ENCODE assay signal across 1 cellular context in the genomic region with DNA sequence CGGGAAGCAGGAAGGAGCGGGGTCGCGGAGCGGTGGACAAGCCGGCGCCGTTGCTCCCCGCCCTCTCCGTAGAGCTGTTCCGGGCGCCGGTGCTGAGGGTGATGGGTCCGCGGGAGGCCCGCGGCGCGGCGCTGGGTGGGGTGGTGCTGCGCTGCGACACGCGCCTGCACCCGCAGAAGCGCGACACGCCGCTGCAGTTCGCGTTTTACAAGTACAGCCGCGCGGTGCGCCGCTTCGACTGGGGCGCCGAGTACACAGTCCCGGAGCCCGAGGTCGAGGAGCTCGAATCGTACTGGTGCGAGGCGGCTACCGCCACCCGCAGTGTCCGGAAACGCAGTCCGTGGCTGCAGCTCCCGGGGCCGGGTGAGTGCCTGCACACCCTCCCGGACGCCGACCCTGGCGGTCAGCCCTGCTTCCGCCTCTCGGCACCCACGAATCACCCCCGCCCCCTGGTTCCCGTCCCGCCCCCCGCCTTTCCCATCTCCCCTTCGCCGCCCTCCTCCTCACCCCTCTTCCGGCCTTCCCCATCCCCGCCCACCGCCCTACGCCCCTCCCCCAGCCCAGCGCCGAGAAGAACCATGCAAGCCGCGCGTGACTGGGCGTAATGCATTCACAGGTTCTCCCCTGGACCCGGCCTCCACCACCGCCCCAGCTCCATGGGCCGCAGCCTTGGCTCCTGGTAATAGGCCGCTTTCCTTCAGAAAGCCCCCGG.
A peak's percentile ranks its signal among the peaks of the same experiment; 100 is the strongest.
TF ChIP-seq lines count a peak whose summit lies in the region.

No MANE protein-coding gene starts in this region.

TF ChIP-seq in GM12878, 131 proteins besides CTCF, POLR2A, EP300 and RAD21 (continued from another document and continues in another):
- TF ChIP-seq RELB (IDR thresholded peaks at IDR 0.05; ENCODE audit: low read depth), result no peak
- TF ChIP-seq E4F1 (IDR thresholded peaks at IDR 0.05; ENCODE audit: borderline replicate concordance, partially characterized antibody), result no peak
- TF ChIP-seq KAT2A (conservative IDR thresholded peaks at IDR 0.05; ENCODE audit: control insufficient read depth, low read depth, low read length), result no peak
- TF ChIP-seq CEBPB (IDR thresholded peaks at IDR 0.05; ENCODE audit: borderline replicate concordance in 1 of 2, low read depth in 2 of 2, low read length in 2 of 2), result no peak
- no peak for TF ChIP-seq ZNF622 (IDR thresholded peaks at IDR 0.05)
- TF ChIP-seq CREM (IDR thresholded peaks at IDR 0.05; ENCODE audit: low read depth), result no peak
- TF ChIP-seq ZNF592 (IDR thresholded peaks at IDR 0.05), result no peak
- TF ChIP-seq ZNF207 (IDR thresholded peaks at IDR 0.05; ENCODE audit: borderline replicate concordance), result no peak
- TF ChIP-seq, protein P1, sequence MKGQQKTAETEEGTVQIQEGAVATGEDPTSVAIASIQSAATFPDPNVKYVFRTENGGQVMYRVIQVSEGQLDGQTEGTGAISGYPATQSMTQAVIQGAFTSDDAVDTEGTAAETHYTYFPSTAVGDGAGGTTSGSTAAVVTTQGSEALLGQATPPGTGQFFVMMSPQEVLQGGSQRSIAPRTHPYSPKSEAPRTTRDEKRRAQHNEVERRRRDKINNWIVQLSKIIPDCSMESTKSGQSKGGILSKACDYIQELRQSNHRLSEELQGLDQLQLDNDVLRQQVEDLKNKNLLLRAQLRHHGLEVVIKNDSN (IDR thresholded peaks at IDR 0.05; ENCODE audit: borderline replicate concordance, extremely low read length, insufficient read depth, low read depth, low read length), result no peak
- TF ChIP-seq DPF2 (IDR thresholded peaks at IDR 0.05), result no peak; the same call in none of the 2 replicates
- TF ChIP-seq MYC (IDR thresholded peaks at IDR 0.05; ENCODE audit: insufficient read depth, insufficient read length, insufficient replicate concordance, low read length, severe bottlenecking), result no peak
- TF ChIP-seq SUZ12 (IDR thresholded peaks at IDR 0.05; ENCODE audit: unreplicated experiment), result no peak
- no peak; the same call in 1 of the 2 replicates for TF ChIP-seq YY1 (IDR thresholded peaks at IDR 0.05; ENCODE audit: low read depth, low read length)
- TF ChIP-seq, protein P2, sequence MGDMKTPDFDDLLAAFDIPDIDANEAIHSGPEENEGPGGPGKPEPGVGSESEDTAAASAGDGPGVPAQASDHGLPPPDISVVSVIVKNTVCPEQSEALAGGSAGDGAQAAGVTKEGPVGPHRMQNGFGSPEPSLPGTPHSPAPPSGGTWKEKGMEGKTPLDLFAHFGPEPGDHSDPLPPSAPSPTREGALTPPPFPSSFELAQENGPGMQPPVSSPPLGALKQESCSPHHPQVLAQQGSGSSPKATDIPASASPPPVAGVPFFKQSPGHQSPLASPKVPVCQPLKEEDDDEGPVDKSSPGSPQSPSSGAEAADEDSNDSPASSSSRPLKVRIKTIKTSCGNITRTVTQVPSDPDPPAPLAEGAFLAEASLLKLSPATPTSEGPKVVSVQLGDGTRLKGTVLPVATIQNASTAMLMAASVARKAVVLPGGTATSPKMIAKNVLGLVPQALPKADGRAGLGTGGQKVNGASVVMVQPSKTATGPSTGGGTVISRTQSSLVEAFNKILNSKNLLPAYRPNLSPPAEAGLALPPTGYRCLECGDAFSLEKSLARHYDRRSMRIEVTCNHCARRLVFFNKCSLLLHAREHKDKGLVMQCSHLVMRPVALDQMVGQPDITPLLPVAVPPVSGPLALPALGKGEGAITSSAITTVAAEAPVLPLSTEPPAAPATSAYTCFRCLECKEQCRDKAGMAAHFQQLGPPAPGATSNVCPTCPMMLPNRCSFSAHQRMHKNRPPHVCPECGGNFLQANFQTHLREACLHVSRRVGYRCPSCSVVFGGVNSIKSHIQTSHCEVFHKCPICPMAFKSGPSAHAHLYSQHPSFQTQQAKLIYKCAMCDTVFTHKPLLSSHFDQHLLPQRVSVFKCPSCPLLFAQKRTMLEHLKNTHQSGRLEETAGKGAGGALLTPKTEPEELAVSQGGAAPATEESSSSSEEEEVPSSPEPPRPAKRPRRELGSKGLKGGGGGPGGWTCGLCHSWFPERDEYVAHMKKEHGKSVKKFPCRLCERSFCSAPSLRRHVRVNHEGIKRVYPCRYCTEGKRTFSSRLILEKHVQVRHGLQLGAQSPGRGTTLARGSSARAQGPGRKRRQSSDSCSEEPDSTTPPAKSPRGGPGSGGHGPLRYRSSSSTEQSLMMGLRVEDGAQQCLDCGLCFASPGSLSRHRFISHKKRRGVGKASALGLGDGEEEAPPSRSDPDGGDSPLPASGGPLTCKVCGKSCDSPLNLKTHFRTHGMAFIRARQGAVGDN (IDR thresholded peaks at IDR 0.05), result peak; percentile 61
- TF ChIP-seq HDAC6 (IDR thresholded peaks at IDR 0.05; ENCODE audit: unreplicated experiment), result no peak
- TF ChIP-seq MEF2A (IDR thresholded peaks at IDR 0.05; ENCODE audit: insufficient read depth, low read depth, low read length), result no peak
- TF ChIP-seq, protein P3, sequence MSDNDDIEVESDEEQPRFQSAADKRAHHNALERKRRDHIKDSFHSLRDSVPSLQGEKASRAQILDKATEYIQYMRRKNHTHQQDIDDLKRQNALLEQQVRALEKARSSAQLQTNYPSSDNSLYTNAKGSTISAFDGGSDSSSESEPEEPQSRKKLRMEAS (IDR thresholded peaks at IDR 0.05; ENCODE audit: low read depth, low read length), result peak; percentile 5; the same call in 1 of the 2 replicates
- TF ChIP-seq STAT3 (IDR thresholded peaks at IDR 0.05; ENCODE audit: low read depth, low read length), result no peak
- TF ChIP-seq FOXK2 (IDR thresholded peaks at IDR 0.05), result no peak
- TF ChIP-seq SMARCA5 (IDR thresholded peaks at IDR 0.05), result peak; percentile 50; the same call in 1 of the 2 replicates
- TF ChIP-seq, protein P4, sequence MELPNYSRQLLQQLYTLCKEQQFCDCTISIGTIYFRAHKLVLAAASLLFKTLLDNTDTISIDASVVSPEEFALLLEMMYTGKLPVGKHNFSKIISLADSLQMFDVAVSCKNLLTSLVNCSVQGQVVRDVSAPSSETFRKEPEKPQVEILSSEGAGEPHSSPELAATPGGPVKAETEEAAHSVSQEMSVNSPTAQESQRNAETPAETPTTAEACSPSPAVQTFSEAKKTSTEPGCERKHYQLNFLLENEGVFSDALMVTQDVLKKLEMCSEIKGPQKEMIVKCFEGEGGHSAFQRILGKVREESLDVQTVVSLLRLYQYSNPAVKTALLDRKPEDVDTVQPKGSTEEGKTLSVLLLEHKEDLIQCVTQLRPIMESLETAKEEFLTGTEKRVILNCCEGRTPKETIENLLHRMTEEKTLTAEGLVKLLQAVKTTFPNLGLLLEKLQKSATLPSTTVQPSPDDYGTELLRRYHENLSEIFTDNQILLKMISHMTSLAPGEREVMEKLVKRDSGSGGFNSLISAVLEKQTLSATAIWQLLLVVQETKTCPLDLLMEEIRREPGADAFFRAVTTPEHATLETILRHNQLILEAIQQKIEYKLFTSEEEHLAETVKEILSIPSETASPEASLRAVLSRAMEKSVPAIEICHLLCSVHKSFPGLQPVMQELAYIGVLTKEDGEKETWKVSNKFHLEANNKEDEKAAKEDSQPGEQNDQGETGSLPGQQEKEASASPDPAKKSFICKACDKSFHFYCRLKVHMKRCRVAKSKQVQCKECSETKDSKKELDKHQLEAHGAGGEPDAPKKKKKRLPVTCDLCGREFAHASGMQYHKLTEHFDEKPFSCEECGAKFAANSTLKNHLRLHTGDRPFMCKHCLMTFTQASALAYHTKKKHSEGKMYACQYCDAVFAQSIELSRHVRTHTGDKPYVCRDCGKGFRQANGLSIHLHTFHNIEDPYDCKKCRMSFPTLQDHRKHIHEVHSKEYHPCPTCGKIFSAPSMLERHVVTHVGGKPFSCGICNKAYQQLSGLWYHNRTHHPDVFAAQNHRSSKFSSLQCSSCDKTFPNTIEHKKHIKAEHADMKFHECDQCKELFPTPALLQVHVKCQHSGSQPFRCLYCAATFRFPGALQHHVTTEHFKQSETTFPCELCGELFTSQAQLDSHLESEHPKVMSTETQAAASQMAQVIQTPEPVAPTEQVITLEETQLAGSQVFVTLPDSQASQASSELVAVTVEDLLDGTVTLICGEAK (IDR thresholded peaks at IDR 0.05; ENCODE audit: borderline replicate concordance), result no peak
- no peak for TF ChIP-seq NFYA (IDR thresholded peaks at IDR 0.05; ENCODE audit: borderline replicate concordance, low read depth, low read length)
- no peak for TF ChIP-seq EED (IDR thresholded peaks at IDR 0.05; ENCODE audit: low read depth)
- no peak; the same call in 1 of the 2 replicates for TF ChIP-seq ZNF217 (IDR thresholded peaks at IDR 0.05)
- TF ChIP-seq, protein P5, sequence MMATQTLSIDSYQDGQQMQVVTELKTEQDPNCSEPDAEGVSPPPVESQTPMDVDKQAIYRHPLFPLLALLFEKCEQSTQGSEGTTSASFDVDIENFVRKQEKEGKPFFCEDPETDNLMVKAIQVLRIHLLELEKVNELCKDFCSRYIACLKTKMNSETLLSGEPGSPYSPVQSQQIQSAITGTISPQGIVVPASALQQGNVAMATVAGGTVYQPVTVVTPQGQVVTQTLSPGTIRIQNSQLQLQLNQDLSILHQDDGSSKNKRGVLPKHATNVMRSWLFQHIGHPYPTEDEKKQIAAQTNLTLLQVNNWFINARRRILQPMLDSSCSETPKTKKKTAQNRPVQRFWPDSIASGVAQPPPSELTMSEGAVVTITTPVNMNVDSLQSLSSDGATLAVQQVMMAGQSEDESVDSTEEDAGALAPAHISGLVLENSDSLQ (IDR thresholded peaks at IDR 0.05), result no peak
- peak; percentile 80; the same call in 1 of the 2 replicates for TF ChIP-seq POLR2AphosphoS5 (IDR thresholded peaks at IDR 0.05; ENCODE audit: low read length)
- no peak for TF ChIP-seq ASH2L (IDR thresholded peaks at IDR 0.05; ENCODE audit: borderline replicate concordance, low read depth)
- TF ChIP-seq SREBF1 (IDR thresholded peaks at IDR 0.05; ENCODE audit: low read length), result no peak
- no peak for TF ChIP-seq NFIC (IDR thresholded peaks at IDR 0.05; ENCODE audit: low read depth, low read length)
- peak; percentile 83 to 89 for TF ChIP-seq BHLHE40 (IDR thresholded peaks at IDR 0.05; ENCODE audit: borderline replicate concordance in 1 of 2, low read depth in 2 of 2, low read length in 1 of 2)
- no peak for TF ChIP-seq GABPA (IDR thresholded peaks at IDR 0.05; ENCODE audit: low read depth)
- TF ChIP-seq FOXM1 (IDR thresholded peaks at IDR 0.05; ENCODE audit: low read depth, low read length), result no peak
- peak in 1 of 2 experiments; percentile 50; a peak in 1 of 3 replicates for TF ChIP-seq EGR1 (IDR thresholded peaks at IDR 0.05; ENCODE audit: borderline replicate concordance in 1 of 2, low read depth in 2 of 2, low read length in 2 of 2)
- TF ChIP-seq CBX3 (IDR thresholded peaks at IDR 0.05; ENCODE audit: borderline replicate concordance, low read depth), result no peak
- 0 out of 2 replicates have a peak, but pooled peaks have one; percentile 34 for TF ChIP-seq CREB1 (IDR thresholded peaks at IDR 0.05; ENCODE audit: low read depth)
